23 cellular contexts compared by ENCODE assay signal in the genomic region with DNA sequence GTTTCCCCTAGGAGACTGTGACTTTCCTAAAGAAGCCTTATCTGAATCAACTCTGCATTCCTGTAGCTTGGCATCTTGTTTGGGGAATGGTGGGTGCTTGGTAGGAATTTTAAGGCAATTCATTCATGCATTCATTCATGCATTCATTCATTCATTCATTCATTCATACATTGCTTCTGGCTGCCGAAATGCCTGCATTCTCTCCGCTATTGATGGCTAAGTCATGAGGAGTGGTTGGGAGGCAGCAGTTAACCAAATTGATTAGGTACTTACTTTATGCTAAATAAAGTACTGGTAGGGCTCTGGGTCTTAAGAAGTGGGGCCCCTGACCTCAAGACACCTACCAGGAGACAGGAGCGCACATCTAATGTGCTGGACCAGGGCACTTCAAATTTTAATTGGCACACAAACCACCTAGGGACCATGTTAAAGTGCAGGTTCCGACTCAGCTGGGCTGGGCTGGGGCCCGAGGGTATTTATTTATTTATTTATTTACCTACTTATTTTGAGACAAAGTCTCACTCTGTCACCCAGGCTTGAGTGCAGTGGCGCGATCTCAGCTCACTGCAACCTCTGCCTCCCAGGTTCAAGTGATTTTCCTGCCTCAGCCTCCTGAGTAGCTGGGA.
"Had no signal": no experiment of that assay in that cellular context is flagged by ENCODE, and none has a peak within 500 bp of the region (broad histone marks: within the 10 kb centered on the region; RNA-seq: fewer than 3 reads in every experiment).

No MANE protein-coding gene starts in this region.

- H3K4me1 ChIP-seq: colonic mucosa, heart left ventricle, left lung, lower lobe of right lung had no signal

- H3K4me1 Mint-ChIP-seq: endodermal cell, immature natural killer cell, mesothelial cell of epicardium, naive B cell had no signal

- H3K36me3 Mint-ChIP-seq: immature natural killer cell, mesothelial cell of epicardium, naive B cell had no signal

- H3K4me3 ChIP-seq: colonic mucosa, gastroesophageal sphincter, heart left ventricle, hepatocyte, left lung, lower lobe of right lung, mucosa of descending colon had no signal

- H2AFZ ChIP-seq: hepatocyte had no signal

- H3K36me3 ChIP-seq: colonic mucosa, gastroesophageal sphincter, heart left ventricle, left lung, lower lobe of right lung had no signal

- H3K9me3 Mint-ChIP-seq: dendritic cell treated with granulocyte-macrophage colony-stimulating factor and Interleukin-4, amounts not matched to agents 40 ng/mL and 50 ng/mL, for 4 days; immature natural killer cell had no signal

- H3K79me2 ChIP-seq: hepatocyte had no signal

- H3K27ac Mint-ChIP-seq: dendritic cell treated with granulocyte-macrophage colony-stimulating factor and Interleukin-4, amounts not matched to agents 40 ng/mL and 50 ng/mL, for 4 days; effector memory CD8-positive, alpha-beta T cell; endodermal cell; immature natural killer cell; mesothelial cell of epicardium had no signal

- DNase-seq: colonic mucosa; cortex of kidney; effector CD8-positive, alpha-beta T cell; effector memory CD8-positive, alpha-beta T cell; endodermal cell; erythroblast; heart left ventricle; hypothalamus; immature natural killer cell; left cardiac atrium; left ventricle myocardium superior; lower lobe of right lung; mesenchymal stem cell; mucosa of descending colon; naive B cell had no signal

- H3K4me2 ChIP-seq: hepatocyte had no signal

- H3K27me3 ChIP-seq: colonic mucosa, gastroesophageal sphincter, left lung had no signal

- FAIRE-seq: endometrium, frontal cortex had no signal

- H3K9me3 ChIP-seq: colonic mucosa, gastroesophageal sphincter, left lung, lower lobe of right lung, mucosa of descending colon had no signal

- ATAC-seq: effector memory CD8-positive, alpha-beta T cell; gastroesophageal sphincter; heart left ventricle; left cardiac atrium; left lung; left ventricle myocardium superior; lower lobe of right lung; mucosa of descending colon had no signal

- H3K4me3 Mint-ChIP-seq: dendritic cell treated with granulocyte-macrophage colony-stimulating factor and Interleukin-4, amounts not matched to agents 40 ng/mL and 50 ng/mL, for 4 days; effector memory CD8-positive, alpha-beta T cell; endodermal cell; immature natural killer cell; mesothelial cell of epicardium had no signal

- H3K27ac ChIP-seq: colonic mucosa, epithelial cell of prostate, gastroesophageal sphincter, heart left ventricle, hepatocyte, left lung, lower lobe of right lung had no signal
